In the genomic region with DNA sequence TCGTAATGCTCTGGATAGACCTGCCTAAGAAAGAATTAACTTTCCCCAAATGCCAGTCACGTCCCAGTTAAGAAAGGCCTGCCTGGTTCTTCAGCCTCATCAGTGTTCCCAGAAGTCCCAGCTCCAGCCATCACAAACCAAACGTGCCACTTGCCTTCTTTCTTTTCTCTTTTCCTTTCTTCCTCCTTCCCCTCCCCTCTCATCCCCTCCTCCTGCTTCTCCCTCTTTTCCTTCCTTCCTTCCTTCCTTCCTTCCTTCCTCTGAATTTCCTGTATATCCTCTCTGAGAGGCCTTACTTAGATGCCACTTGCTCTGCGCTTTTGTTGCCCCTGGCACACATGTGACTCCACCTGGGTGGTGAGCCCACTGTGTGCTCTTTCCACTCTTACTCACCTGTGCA, we compare ENCODE assay signal across 25 cellular contexts.
"Had no signal": no experiment of that assay in that cellular context is flagged by ENCODE, and none has a peak within 500 bp of the region (broad histone marks: within the 10 kb centered on the region; RNA-seq: fewer than 3 reads in every experiment).

No MANE protein-coding gene starts in this region.

- H3K4me3 ChIP-seq: left ventricle myocardium inferior, lung, neural progenitor cell, ovary, right atrium auricular region, skin epidermis, stomach, testis, thyroid gland, transverse colon, upper lobe of left lung, vagina had no signal

- DNase-seq: islet precursor cell; left ventricle myocardium inferior; naive B cell; natural killer cell; nephron progenitor cell; occipital lobe; ovary; stimulated activated CD4-positive, alpha-beta T cell treated with anti-CD3 and anti-CD28 coated beads, Interleukin-12 subunit alpha, Interleukin-12 subunit beta, amount 100 ng/mL, for 4 hours; stimulated activated CD4-positive, alpha-beta T cell treated with anti-CD3 and anti-CD28 coated beads, Interleukin-15, amount 100 ng/mL, for 24 hours; stimulated activated CD4-positive, alpha-beta T cell treated with anti-CD3 and anti-CD28 coated beads, Interleukin-2, amount 100 ng/mL, for 24 hours; stimulated activated CD4-positive, alpha-beta T cell treated with anti-CD3 and anti-CD28 coated beads, Interleukin-4, amount 100 ng/mL, for 1 hour; stimulated activated naive B cell treated with anti-CD40 and anti-IgM and Interleukin-4, amounts not matched to agents 10 μg/mL and 1 μg/mL and 100 μg/mL, for 72 hours; stimulated activated naive CD8-positive, alpha-beta T cell treated with anti-CD3 and anti-CD28 coated beads, Interleukin-15, Interleukin-2, amounts not matched to agents 100 U/mL and 50 U/mL, for 24 hours; stomach; testis; thyroid gland; transverse colon; upper lobe of left lung had no signal

- H3K27me3 ChIP-seq: neural progenitor cell, neutrophil, ovary, right atrium auricular region, stomach, testis, thyroid gland, transverse colon, upper lobe of left lung, vagina had no signal

- H3K27ac ChIP-seq: left ventricle myocardium inferior, neural progenitor cell, neutrophil, ovary, right atrium auricular region, skin epidermis, stomach, testis, thyroid gland, transverse colon, upper lobe of left lung, vagina had no signal

- ATAC-seq: natural killer cell; sciatic nerve; stimulated activated naive B cell treated with anti-CD40 and anti-IgM and Interleukin-4, amounts not matched to agents 10 μg/mL and 1 μg/mL and 100 μg/mL, for 72 hours; stimulated activated naive CD8-positive, alpha-beta T cell treated with anti-CD3 and anti-CD28 coated beads, Interleukin-15, Interleukin-2, amounts not matched to agents 100 U/mL and 50 U/mL, for 24 hours had no signal

- H3K9ac ChIP-seq: neural progenitor cell had no signal

- H2AFZ ChIP-seq: neural progenitor cell had no signal

- H3K36me3 ChIP-seq: left ventricle myocardium inferior, neural progenitor cell, neutrophil, ovary, right atrium auricular region, stomach, thyroid gland, transverse colon, upper lobe of left lung, vagina had no signal

- H3K4me2 ChIP-seq: neural progenitor cell had no signal

- H3K9me3 ChIP-seq: left ventricle myocardium inferior, neutrophil, ovary, right atrium auricular region, stomach, testis, thyroid gland, transverse colon, upper lobe of left lung, vagina had no signal

- H3K4me1 ChIP-seq: testis, transverse colon, upper lobe of left lung, vagina had no signal
